In genomic region chr2:181954538-181954883, GRCh38 we compare ENCODE assay signal across 9 cellular contexts. TPM values are rescaled to one million over a fixed set of nuclear protein-coding genes. Genes with fewer than 3 reads are reported as not detected.
A peak's percentile ranks its signal among the peaks of the same experiment; 100 is the strongest.
DNase-seq lines count a peak whose midpoint lies in the region; ATAC-seq and TF ChIP-seq lines count a peak whose summit lies in the region.
"Had no signal": no experiment of that assay in that cellular context is flagged by ENCODE, and none has a peak within 500 bp of the region (broad histone marks: within the 10 kb centered on the region; RNA-seq: fewer than 3 reads in every experiment).

No MANE protein-coding gene starts in this region.

- H3K9me3 ChIP-seq in HUES48 (ENCODE audit: control insufficient read depth, insufficient read depth, low read length), result no peaks in the 10 kb centered on the region
- H3K9me3 ChIP-seq in parathyroid adenoma (ENCODE audit: control insufficient read depth, low read length), result no peaks in the 10 kb centered on the region

- H3K4me2 ChIP-seq in parathyroid adenoma (ENCODE audit: low read length), result peak overlapping the region; percentile 63

- 15 to 21% methylated on average over 4 of the region's 4 CpGs for WGBS in lower leg skin, 2 donors

- TF ChIP-seq CTCF in coronary artery (IDR thresholded peaks at IDR 0.05), result no peak
- no peak for TF ChIP-seq CTCF in parathyroid adenoma (IDR thresholded peaks at IDR 0.05)
- TF ChIP-seq CTCF in lower leg skin (IDR thresholded peaks at IDR 0.05), result no peak

- no peaks in the 10 kb centered on the region for H3K36me3 ChIP-seq in HUES48 (ENCODE audit: control insufficient read depth, insufficient read depth, low read length)
- no peaks in the 10 kb centered on the region for H3K36me3 ChIP-seq in parathyroid adenoma (ENCODE audit: control insufficient read depth, insufficient read depth, low read length)

- H3K4me3 ChIP-seq in HUES48 (ENCODE audit: low read depth, low read length), result peak overlapping the region; percentile 50
- peak overlapping the region; percentile 71 for H3K4me3 ChIP-seq in coronary artery
- peak overlapping the region; percentile 42 for H3K4me3 ChIP-seq in parathyroid adenoma (ENCODE audit: low read depth, low read length)
- no peak overlapping the region for H3K4me3 ChIP-seq in lower leg skin (ENCODE audit: low read depth, poor library complexity, severe bottlenecking)

- peak; percentile 8 for ATAC-seq in GM19351 (IDR thresholded peaks at IDR 0.05; ENCODE audit: unreplicated experiment)

- H3K4me1 ChIP-seq in HUES48 (ENCODE audit: control insufficient read depth, insufficient read depth, low read length) (peaks cover 8% of the 10 kb centered on the region; the same call in 1 of the 2 replicates), parathyroid adenoma (no peaks in the 10 kb centered on the region)

- no peak overlapping the region; the same call in 1 of the 2 replicates for H3K9ac ChIP-seq in HUES48 (ENCODE audit: low read depth, low read length)
- no peak overlapping the region for H3K9ac ChIP-seq in parathyroid adenoma

- H3K79me2 ChIP-seq in parathyroid adenoma, result no peaks in the 10 kb centered on the region

- TF ChIP-seq POLR2A in lower leg skin (IDR thresholded peaks at IDR 0.05), result no peak

- H2AFZ ChIP-seq in parathyroid adenoma, result peak overlapping the region; percentile 70

- DNase-seq in coronary artery (ENCODE audit: low spot score), result no peak
- DNase-seq in pons (ENCODE audit: low spot score), result no peak
- no peak for DNase-seq in AG08395 (ENCODE audit: low spot score)
- no peak for DNase-seq in SW 1271 (lab: John Stamatoyannopoulos, UW)
- no peak for DNase-seq in lower leg skin (ENCODE audit: low spot score in 2 of 2)
- DNase-seq: NCI-H1092 had no signal

- H3K27me3 ChIP-seq in HUES48 (ENCODE audit: control insufficient read depth, insufficient read depth, low read length) (no peaks in the 10 kb centered on the region), parathyroid adenoma (ENCODE audit: control insufficient read depth, insufficient read depth, low read length) (no peaks in the 10 kb centered on the region)

- intact Hi-C loops in lower leg skin (cut with DNase I; ENCODE audit: low total_unique reads), result no loop called here

- H3K27ac ChIP-seq in HUES48 (ENCODE audit: low read depth, low read length) (no peak overlapping the region), coronary artery (no peak overlapping the region), parathyroid adenoma (no peak overlapping the region)

RNA-seq across cellular contexts. Expression of gene PPP1R1C, which starts 31.1 kb away (rescaled TPM):
- total RNA-seq in lower leg skin, result 1 to 10 TPM in 2 of 4 donors, not detected in 2; 1.5 to 6.3 TPM
